1 cellular context compared by ENCODE assay signal in the genomic region with DNA sequence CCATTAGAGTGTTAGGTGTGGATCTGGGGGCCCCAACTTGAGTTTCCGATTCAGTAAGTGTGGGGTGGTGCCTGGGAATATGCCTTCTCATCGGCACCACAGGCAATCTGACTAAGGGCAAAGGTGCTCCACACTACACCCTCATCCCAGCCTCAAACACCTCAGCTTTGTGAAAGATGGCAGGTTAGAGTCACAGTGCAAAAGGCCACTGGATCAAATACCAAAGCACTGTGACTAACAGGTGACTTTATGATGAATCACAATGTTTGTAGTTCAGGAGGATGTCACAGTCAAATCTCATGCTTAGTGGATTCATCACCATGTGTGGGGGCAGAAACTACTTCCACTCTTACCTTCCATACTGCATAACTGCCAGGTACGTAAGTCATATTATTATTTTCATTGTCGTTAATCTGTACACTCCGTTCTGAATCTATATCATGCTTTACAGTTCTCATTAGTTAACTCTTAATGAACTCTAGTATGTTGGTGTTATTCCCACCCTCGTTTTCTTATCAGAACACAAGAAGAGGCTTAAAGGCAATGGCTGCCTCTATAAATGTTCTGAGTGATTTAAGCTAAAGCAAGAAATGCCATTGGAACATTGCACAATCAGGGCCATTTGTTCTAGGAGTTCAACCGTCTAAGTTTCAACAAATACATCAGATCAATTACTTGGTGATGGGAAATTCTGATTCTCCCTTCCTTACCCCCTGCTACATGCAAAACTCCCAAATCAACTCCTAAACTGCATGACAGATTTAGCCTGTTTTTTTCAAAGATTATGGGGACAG.
A peak's percentile ranks its signal among the peaks of the same experiment; 100 is the strongest.
TF ChIP-seq lines count a peak whose summit lies in the region.

No MANE protein-coding gene starts in this region.

TF ChIP-seq in IMR-90, 13 proteins besides CTCF, POLR2A, EP300 and RAD21:
- TF ChIP-seq NFE2L2 (IDR thresholded peaks at IDR 0.05; ENCODE audit: low read depth, low read length) (no peak), FOS (IDR thresholded peaks at IDR 0.05; ENCODE audit: low read depth, low read length) (peak; percentile 41; the same call in 1 of the 2 replicates), CEBPB (IDR thresholded peaks at IDR 0.05; ENCODE audit: low read depth, low read length) (peak; percentile 84), RCOR1 (IDR thresholded peaks at IDR 0.05; ENCODE audit: insufficient replicate concordance, low read length) (peak; percentile 74)
- TF ChIP-seq, protein P1, sequence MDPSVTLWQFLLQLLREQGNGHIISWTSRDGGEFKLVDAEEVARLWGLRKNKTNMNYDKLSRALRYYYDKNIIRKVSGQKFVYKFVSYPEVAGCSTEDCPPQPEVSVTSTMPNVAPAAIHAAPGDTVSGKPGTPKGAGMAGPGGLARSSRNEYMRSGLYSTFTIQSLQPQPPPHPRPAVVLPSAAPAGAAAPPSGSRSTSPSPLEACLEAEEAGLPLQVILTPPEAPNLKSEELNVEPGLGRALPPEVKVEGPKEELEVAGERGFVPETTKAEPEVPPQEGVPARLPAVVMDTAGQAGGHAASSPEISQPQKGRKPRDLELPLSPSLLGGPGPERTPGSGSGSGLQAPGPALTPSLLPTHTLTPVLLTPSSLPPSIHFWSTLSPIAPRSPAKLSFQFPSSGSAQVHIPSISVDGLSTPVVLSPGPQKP (IDR thresholded peaks at IDR 0.05; ENCODE audit: borderline replicate concordance, low read depth, low read length): no peak
- TF ChIP-seq, protein P2, sequence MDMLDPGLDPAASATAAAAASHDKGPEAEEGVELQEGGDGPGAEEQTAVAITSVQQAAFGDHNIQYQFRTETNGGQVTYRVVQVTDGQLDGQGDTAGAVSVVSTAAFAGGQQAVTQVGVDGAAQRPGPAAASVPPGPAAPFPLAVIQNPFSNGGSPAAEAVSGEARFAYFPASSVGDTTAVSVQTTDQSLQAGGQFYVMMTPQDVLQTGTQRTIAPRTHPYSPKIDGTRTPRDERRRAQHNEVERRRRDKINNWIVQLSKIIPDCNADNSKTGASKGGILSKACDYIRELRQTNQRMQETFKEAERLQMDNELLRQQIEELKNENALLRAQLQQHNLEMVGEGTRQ (IDR thresholded peaks at IDR 0.05; ENCODE audit: low read depth, low read length): no peak
TF ChIP-seq in IMR-90: peak in this region for 3.
